15 cellular contexts compared by ENCODE assay signal in the genomic region with DNA sequence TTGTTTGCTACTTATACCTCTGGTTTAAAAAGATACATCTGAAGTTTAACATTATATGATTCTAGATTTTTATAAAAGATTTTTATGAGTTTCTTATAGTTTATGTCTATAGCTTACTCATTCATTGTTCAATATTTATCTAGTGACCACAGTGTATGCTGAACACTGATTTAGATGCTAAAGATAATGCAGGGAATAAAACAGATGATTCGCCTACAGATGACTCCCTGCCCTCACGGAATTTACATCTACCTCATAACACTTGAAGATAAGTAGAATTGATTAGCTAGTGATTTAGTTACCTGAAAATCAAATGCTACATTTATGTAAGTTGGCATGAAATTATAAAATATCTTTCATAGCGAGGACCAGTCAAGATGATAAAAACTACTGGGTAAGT.
DNase-seq lines count a peak whose midpoint lies in the region; ATAC-seq and TF ChIP-seq lines count a peak whose summit lies in the region.
"Had no signal": no experiment of that assay in that cellular context is flagged by ENCODE, and none has a peak within 500 bp of the region (broad histone marks: within the 10 kb centered on the region; RNA-seq: fewer than 3 reads in every experiment).

No MANE protein-coding gene starts in this region.

- no peak for ATAC-seq in RWPE2 (ENCODE audit: low read depth)
- ATAC-seq in CD8-positive, alpha-beta T cell, result no peak

- TF ChIP-seq CTCF in GM12865 (IDR thresholded peaks at IDR 0.05; ENCODE audit: insufficient read depth, low read depth, low read length, missing control alignments), result no peak
- no peak for TF ChIP-seq CTCF in RWPE2 (IDR thresholded peaks at IDR 0.05; ENCODE audit: poor library complexity, severe bottlenecking)
- TF ChIP-seq CTCF in CD8-positive, alpha-beta T cell (IDR thresholded peaks at IDR 0.05), result no peak

- POLR2A ChIA-PET in CD8-positive, alpha-beta T cell (lab: Charles Lee), result no interaction called here

- no peak overlapping the region for H3K4me3 Mint-ChIP-seq in CD8-positive, alpha-beta T cell

- peaks cover 22% of the 10 kb centered on the region for H3K36me3 ChIP-seq in ACC112 (ENCODE audit: insufficient read depth, low read length)
- H3K36me3 ChIP-seq in RWPE2 (ENCODE audit: low read depth), result peaks cover 11% of the 10 kb centered on the region
- H3K36me3 ChIP-seq in CD8-positive, alpha-beta T cell (ENCODE audit: insufficient read depth, low read length), result no peaks in the 10 kb centered on the region

- H3K4me3 ChIP-seq in ACC112 (ENCODE audit: low read depth, low read length) (no peak overlapping the region), GM12865 (ENCODE audit: low read depth, low read length) (peak overlapping the region; percentile 23), RWPE2 (ENCODE audit: severe bottlenecking) (no peak overlapping the region)
- H3K4me3 ChIP-seq in CD8-positive, alpha-beta T cell (ENCODE audit: low read depth, low read length), result no peak overlapping the region
- H3K4me3 ChIP-seq: BLaER1, SJSA1 had no signal

- H3K27ac ChIP-seq in ACC112 (ENCODE audit: low read depth, low read length), result peak overlapping the region; percentile 67
- peak overlapping the region; percentile 76 for H3K27ac ChIP-seq in RWPE2 (ENCODE audit: poor library complexity, severe bottlenecking)
- H3K27ac ChIP-seq in CD8-positive, alpha-beta T cell (ENCODE audit: low read depth, low read length), result no peak overlapping the region
- H3K27ac ChIP-seq: BLaER1, SJSA1 had no signal

- DNase-seq in GM12865 (ENCODE audit: low read depth), result no peak
- no peak for DNase-seq in RWPE2 (ENCODE audit: low spot score)
- peak; percentile 26 for DNase-seq in kidney tubule cell (ENCODE audit: low spot score)
- no peak for DNase-seq in activated CD4-positive, alpha-beta T cell treated with anti-CD3 and anti-CD28 coated beads for 48 hours
- DNase-seq in CD8-positive, alpha-beta T cell, result no peak
- no peak for DNase-seq in posterior cingulate gyrus
- DNase-seq: DND-41, GF-D8, MM.1S, NCI-H1092 treated with DMSO at 0.1 percent for 48 hours, NCI-H2081 treated with DMSO at 0.1 percent for 48 hours, NCI-H524 had no signal

- H3K9me3 Mint-ChIP-seq in CD8-positive, alpha-beta T cell, result no peaks in the 10 kb centered on the region

- H3K27me3 ChIP-seq in ACC112 (ENCODE audit: insufficient read depth, low read length), result no peaks in the 10 kb centered on the region
- H3K27me3 ChIP-seq in RWPE2 (ENCODE audit: insufficient read depth, poor library complexity, severe bottlenecking), result no peaks in the 10 kb centered on the region
- H3K27me3 ChIP-seq in CD8-positive, alpha-beta T cell (ENCODE audit: insufficient read depth, low read length), result no peaks in the 10 kb centered on the region
- H3K27me3 ChIP-seq: SJSA1 had no signal

- intact Hi-C loops in CD8-positive, alpha-beta T cell (cut with DNase I, micrococcal nuclease), result no loop called here
- intact Hi-C loops in posterior cingulate gyrus (cut with DNase I), result no loop called here

- H3K27ac Mint-ChIP-seq in CD8-positive, alpha-beta T cell, result no peak overlapping the region

- H3K9me3 ChIP-seq in RWPE2 (ENCODE audit: severe bottlenecking), result no peaks in the 10 kb centered on the region
- no peaks in the 10 kb centered on the region for H3K9me3 ChIP-seq in CD8-positive, alpha-beta T cell (ENCODE audit: low read length)
- H3K9me3 ChIP-seq: BLaER1, SJSA1 had no signal

- H3K4me1 ChIP-seq in ACC112 (ENCODE audit: control insufficient read depth, insufficient read depth, low read length, unreplicated experiment) (peaks cover 36% of the 10 kb centered on the region), RWPE2 (ENCODE audit: insufficient read depth, poor library complexity, severe bottlenecking) (peaks cover 17% of the 10 kb centered on the region)
- peaks cover 4% of the 10 kb centered on the region for H3K4me1 ChIP-seq in CD8-positive, alpha-beta T cell (ENCODE audit: insufficient read depth, low read length)
- H3K4me1 ChIP-seq: SJSA1 had no signal

- H3K4me1 Mint-ChIP-seq in CD8-positive, alpha-beta T cell (ENCODE audit: low read depth), result peaks cover 29% of the 10 kb centered on the region

- peaks cover 71% of the 10 kb centered on the region for H3K79me2 ChIP-seq in ACC112 (ENCODE audit: control insufficient read depth, insufficient read depth, low read length, unreplicated experiment)

- H3K36me3 Mint-ChIP-seq in CD8-positive, alpha-beta T cell, result peaks cover 18% of the 10 kb centered on the region

- CTCF ChIA-PET in CD8-positive, alpha-beta T cell (lab: Charles Lee), result interaction anchor here (2.9 kb wide), 1 partner anchor 26 kb away, joined by 9 read pairs; no protein-coding TSS in a partner anchor

- H2AFZ ChIP-seq in ACC112 (ENCODE audit: low read length, unreplicated experiment), result no peak overlapping the region

- H3K27me3 Mint-ChIP-seq in CD8-positive, alpha-beta T cell (ENCODE audit: low read depth), result no peaks in the 10 kb centered on the region
